1 cellular context compared by ENCODE assay signal in the genomic region with DNA sequence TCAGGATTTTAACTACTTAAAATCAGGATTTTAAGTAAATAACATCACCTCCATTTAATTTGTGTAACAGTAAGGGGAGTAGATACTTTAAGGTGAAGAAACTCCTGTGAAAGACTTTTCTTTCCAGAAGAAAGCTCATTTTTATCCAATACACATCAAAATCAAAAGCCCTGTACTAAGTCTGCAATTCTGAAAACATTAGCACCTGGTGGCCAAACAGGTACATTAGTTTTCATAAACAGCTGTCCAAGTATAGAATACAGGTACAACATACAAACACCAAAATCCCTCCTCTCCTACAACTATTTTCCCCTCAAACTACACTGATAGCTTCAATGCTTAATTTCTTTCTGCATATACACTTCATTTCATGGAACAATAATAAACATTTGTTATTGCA.
TF ChIP-seq lines count a peak whose summit lies in the region.

No MANE protein-coding gene starts in this region.

TF ChIP-seq in SK-N-SH, 30 proteins besides CTCF, POLR2A, EP300 and RAD21 (continued from another document):
- TF ChIP-seq, protein P1, sequence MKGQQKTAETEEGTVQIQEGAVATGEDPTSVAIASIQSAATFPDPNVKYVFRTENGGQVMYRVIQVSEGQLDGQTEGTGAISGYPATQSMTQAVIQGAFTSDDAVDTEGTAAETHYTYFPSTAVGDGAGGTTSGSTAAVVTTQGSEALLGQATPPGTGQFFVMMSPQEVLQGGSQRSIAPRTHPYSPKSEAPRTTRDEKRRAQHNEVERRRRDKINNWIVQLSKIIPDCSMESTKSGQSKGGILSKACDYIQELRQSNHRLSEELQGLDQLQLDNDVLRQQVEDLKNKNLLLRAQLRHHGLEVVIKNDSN (IDR thresholded peaks at IDR 0.05; ENCODE audit: borderline replicate concordance, low read depth), result no peak
- no peak for TF ChIP-seq RCOR1 (IDR thresholded peaks at IDR 0.05; ENCODE audit: low read length)
